In the genomic region with DNA sequence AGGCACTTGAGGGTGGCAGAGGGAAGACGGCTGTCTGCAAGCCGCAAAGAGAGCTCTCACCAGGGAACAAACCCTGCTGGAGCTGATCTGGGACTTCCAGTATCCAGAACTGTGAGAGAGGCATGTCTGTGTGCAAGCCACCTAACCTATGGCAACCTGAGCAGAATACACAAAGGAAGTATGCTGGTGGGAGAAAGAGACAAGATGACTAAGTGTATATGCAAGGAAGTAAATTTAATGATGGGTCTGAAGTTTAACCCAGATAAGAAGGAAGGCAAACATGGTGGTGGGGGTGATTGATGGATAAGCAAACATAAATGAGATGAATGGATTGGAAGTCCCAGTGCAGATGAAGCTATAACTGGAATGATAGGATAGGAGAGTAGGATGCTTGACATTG, we compare ENCODE assay signal across 25 cellular contexts.
"Had no signal": no experiment of that assay in that cellular context is flagged by ENCODE, and none has a peak within 500 bp of the region (broad histone marks: within the 10 kb centered on the region; RNA-seq: fewer than 3 reads in every experiment).

No MANE protein-coding gene starts in this region.

- H3K9ac ChIP-seq: neural progenitor cell, parathyroid adenoma had no signal

- DNase-seq: naive thymus-derived CD4-positive, alpha-beta T cell; natural killer cell; ovary; posterior cingulate gyrus; psoas muscle; right cardiac atrium; right lobe of liver; sigmoid colon; small intestine; stimulated activated CD4-positive, alpha-beta T cell treated with anti-CD3 and anti-CD28 coated beads, Interleukin-15, amount 100 ng/mL, for 24 hours; stimulated activated CD4-positive, alpha-beta T cell treated with anti-CD3 and anti-CD28 coated beads, Interleukin-2, amount 100 ng/mL, for 24 hours; stimulated activated CD4-positive, alpha-beta T cell treated with anti-CD3 and anti-CD28 coated beads, Interleukin-2, amount 100 ng/mL, for 48 hours; stimulated activated CD4-positive, alpha-beta T cell treated with anti-CD3 and anti-CD28 coated beads, Interleukin-4, amount 100 ng/mL, for 24 hours; stimulated activated naive CD4-positive, alpha-beta T cell; stimulated activated naive CD8-positive, alpha-beta T cell treated with anti-CD3 and anti-CD28 coated beads, Interleukin-15, amount 100 ng/mL, for 72 hours; stimulated activated naive CD8-positive, alpha-beta T cell treated with anti-CD3 and anti-CD28 coated beads, Interleukin-15, Interleukin-2, amounts not matched to agents 100 U/mL and 50 U/mL, for 24 hours; substantia nigra; testis; tibial artery; transverse colon; upper lobe of right lung; uterus had no signal

- H3K4me2 ChIP-seq: neural progenitor cell had no signal

- H3K79me2 ChIP-seq: parathyroid adenoma had no signal

- H3K4me3 ChIP-seq: neural progenitor cell, ovary, psoas muscle, right lobe of liver, sigmoid colon, suprapubic skin, testis, tibial artery, transverse colon, upper lobe of right lung, uterus had no signal

- H3K36me3 ChIP-seq: neural progenitor cell, ovary, right lobe of liver, sigmoid colon, suprapubic skin, tibial artery, transverse colon, upper lobe of right lung, uterus had no signal

- H2AFZ ChIP-seq: neural progenitor cell, parathyroid adenoma had no signal

- H3K27me3 ChIP-seq: neural progenitor cell, ovary, right lobe of liver, sigmoid colon, suprapubic skin, testis, tibial artery, transverse colon, upper lobe of right lung, uterus had no signal

- H3K27ac ChIP-seq: neural progenitor cell, ovary, parathyroid adenoma, psoas muscle, right lobe of liver, sigmoid colon, suprapubic skin, testis, tibial artery, transverse colon, upper lobe of right lung, uterus had no signal

- H3K9me3 ChIP-seq: ovary, psoas muscle, right lobe of liver, sigmoid colon, suprapubic skin, testis, tibial artery, transverse colon, upper lobe of right lung, uterus had no signal

- H3K4me1 ChIP-seq: neural progenitor cell, parathyroid adenoma, psoas muscle, right lobe of liver, suprapubic skin, testis, tibial artery, upper lobe of right lung, uterus had no signal

- ATAC-seq: naive thymus-derived CD4-positive, alpha-beta T cell; natural killer cell; psoas muscle; right cardiac atrium; right lobe of liver; stimulated activated naive CD8-positive, alpha-beta T cell treated with anti-CD3 and anti-CD28 coated beads, Interleukin-15, amount 100 ng/mL, for 72 hours; stimulated activated naive CD8-positive, alpha-beta T cell treated with anti-CD3 and anti-CD28 coated beads, Interleukin-15, Interleukin-2, amounts not matched to agents 100 U/mL and 50 U/mL, for 24 hours; upper lobe of right lung had no signal
